ENCODE assay signal across 11 cellular contexts in genomic region chr18:56200381-56200831, GRCh38.
A peak's percentile ranks its signal among the peaks of the same experiment; 100 is the strongest.
DNase-seq lines count a peak whose midpoint lies in the region; ATAC-seq, FAIRE-seq and TF ChIP-seq lines count a peak whose summit lies in the region.
"Had no signal": no experiment of that assay in that cellular context is flagged by ENCODE, and none has a peak within 500 bp of the region (broad histone marks: within the 10 kb centered on the region; RNA-seq: fewer than 3 reads in every experiment).

No MANE protein-coding gene starts in this region.

- DNase-seq in right lobe of liver (no peak), HepG2 (ENCODE audit: low spot score) (no peak), bronchial epithelial cell (ENCODE audit: low read depth) (peak; percentile 59), kidney tubule cell (ENCODE audit: low spot score) (peak; percentile 67), left colon (no peak)
- no peak for DNase-seq in activated CD4-positive, alpha-beta memory T cell treated with anti-CD3 and anti-CD28 coated beads, Interleukin-2, amount 10 ng/mL, durations not matched to agents 7 days and 5 days
- DNase-seq: GF-D8, NCI-H2029 had no signal

- WGBS in right lobe of liver (ENCODE audit: insufficient coverage, low coverage, low lambda C conversion rate, missing lambda C conversion rate), result 63% methylated on average over 1 of the region's 1 CpG
- 4% methylated on average over 1 of the region's 1 CpG for WGBS in HepG2 (ENCODE audit: low lambda C conversion rate)

- H3K27me3 Mint-ChIP-seq in activated CD4-positive, alpha-beta memory T cell treated with anti-CD3 and anti-CD28 coated beads, Interleukin-2, amount 10 ng/mL, durations not matched to agents 7 days and 5 days, result no peaks in the 10 kb centered on the region

- H3K36me3 ChIP-seq in right lobe of liver, result no peaks in the 10 kb centered on the region
- no peaks in the 10 kb centered on the region for H3K36me3 ChIP-seq in HepG2 (replicated peaks in 1 of 2; ENCODE audit: control insufficient read depth in 1 of 2, insufficient read depth in 2 of 2, low read length in 2 of 2)
- no peaks in the 10 kb centered on the region for H3K36me3 ChIP-seq in bronchial epithelial cell (ENCODE audit: control insufficient read depth, insufficient read depth, low read length)

- intact Hi-C loops in right lobe of liver (cut with DNase I) (no loop called here), HepG2 (cut with micrococcal nuclease; ENCODE audit: unreplicated experiment) (no loop called here), left colon (cut with DNase I, micrococcal nuclease) (no loop called here)

- no TSS peak for BruUV-seq in HepG2 (replicated peaks; lab: Mats Ljungman, UMichigan)

- no peak for FAIRE-seq in HepG2 (lab: Jason Lieb, UNC)
- no peak for FAIRE-seq in bronchial epithelial cell (lab: Jason Lieb, UNC)

- no peak for TF ChIP-seq RAD21 in HepG2 (CRISPR knock-in tag; IDR thresholded peaks at IDR 0.05)

- H3K4me1 Mint-ChIP-seq in activated CD4-positive, alpha-beta memory T cell treated with anti-CD3 and anti-CD28 coated beads, Interleukin-2, amount 10 ng/mL, durations not matched to agents 7 days and 5 days, result no peaks in the 10 kb centered on the region

- H3K27me3 ChIP-seq in right lobe of liver, result no peaks in the 10 kb centered on the region
- H3K27me3 ChIP-seq in HepG2 (ENCODE audit: control insufficient read depth in 1 of 2, insufficient read depth in 2 of 2, low read length in 2 of 2), result no peaks in the 10 kb centered on the region
- no peaks in the 10 kb centered on the region for H3K27me3 ChIP-seq in bronchial epithelial cell (ENCODE audit: control insufficient read depth, insufficient read depth, low read length)

- CTCF ChIA-PET in HepG2 (lab: Yijun Ruan, JAX; ENCODE audit: low intra/inter-chr PET ratio, low total read pairs), result no interaction called here
- CTCF ChIA-PET in activated CD4-positive, alpha-beta memory T cell treated with anti-CD3 and anti-CD28 coated beads, Interleukin-2, amount 10 ng/mL, durations not matched to agents 7 days and 5 days (lab: Charles Lee), result no interaction called here

- no peaks in the 10 kb centered on the region for H3K79me2 ChIP-seq in HepG2 (ENCODE audit: insufficient read depth, low read length)
- H3K79me2 ChIP-seq: parathyroid adenoma had no signal

- no peaks in the 10 kb centered on the region for H3K4me1 ChIP-seq in right lobe of liver
- no peaks in the 10 kb centered on the region for H3K4me1 ChIP-seq in HepG2 (ENCODE audit: insufficient read depth, low read length)
- H3K4me1 ChIP-seq: parathyroid adenoma had no signal

- no peak for TF ChIP-seq POLR2A in right lobe of liver (IDR thresholded peaks at IDR 0.05)
- TF ChIP-seq POLR2A in HepG2 (IDR thresholded peaks at IDR 0.05; ENCODE audit: insufficient read depth in 1 of 2, low read depth in 2 of 2, low read length in 2 of 2), result no peak

- in situ Hi-C loops in HepG2 (cut with HindIII; ENCODE audit: extremely low pct_ligation_motif_present, low pct_unique_long_range_greater_than_20kb), result no loop called here

- TF ChIP-seq CTCF in right lobe of liver (IDR thresholded peaks at IDR 0.05) (no peak), HepG2 (CRISPR knock-in tag; IDR thresholded peaks at IDR 0.05) (no peak), bronchial epithelial cell (IDR thresholded peaks at IDR 0.05; ENCODE audit: insufficient read depth, low read length, severe bottlenecking) (no peak)

- H3K4me3 ChIP-seq in right lobe of liver (no peak overlapping the region), HepG2 (replicated peaks in 1 of 3; ENCODE audit: insufficient read depth in 1 of 3, low read depth in 2 of 3, low read length in 3 of 3) (no peak overlapping the region), bronchial epithelial cell (ENCODE audit: low read depth, low read length) (no peak overlapping the region)

- H3K4me2 ChIP-seq in HepG2 (ENCODE audit: low read depth, low read length), result no peak overlapping the region

- no peak overlapping the region for H3K9ac ChIP-seq in HepG2 (ENCODE audit: insufficient read depth, low read depth, low read length)
- H3K9ac ChIP-seq: parathyroid adenoma had no signal

- POLR2A ChIA-PET in HepG2 (lab: Yijun Ruan, JAX), result no interaction called here
- POLR2A ChIA-PET in activated CD4-positive, alpha-beta memory T cell treated with anti-CD3 and anti-CD28 coated beads, Interleukin-2, amount 10 ng/mL, durations not matched to agents 7 days and 5 days (lab: Charles Lee), result no interaction called here

- no peaks in the 10 kb centered on the region for H3K36me3 Mint-ChIP-seq in activated CD4-positive, alpha-beta memory T cell treated with anti-CD3 and anti-CD28 coated beads, Interleukin-2, amount 10 ng/mL, durations not matched to agents 7 days and 5 days (ENCODE audit: low read depth)

- no peak for TF ChIP-seq EP300 in HepG2 (IDR thresholded peaks at IDR 0.05; ENCODE audit: low read depth in 2 of 2, low read length in 2 of 2)
- no peak for TF ChIP-seq EP300 in HepG2 (CRISPR knock-in tag; IDR thresholded peaks at IDR 0.05; ENCODE audit: borderline replicate concordance)

- H3K9me3 ChIP-seq in right lobe of liver (no peaks in the 10 kb centered on the region), HepG2 (ENCODE audit: low read length) (peaks cover 80% of the 10 kb centered on the region)

- no peaks in the 10 kb centered on the region for H3K9me3 Mint-ChIP-seq in activated CD4-positive, alpha-beta memory T cell treated with anti-CD3 and anti-CD28 coated beads, Interleukin-2, amount 10 ng/mL, durations not matched to agents 7 days and 5 days

- ATAC-seq in right lobe of liver (peak in 3 of 4 donors; percentile 12 to 85 (median 62)), HepG2 (no peak), GM18861 (IDR thresholded peaks at IDR 0.05; ENCODE audit: unreplicated experiment) (no peak), left colon (no peak), GM19395 (IDR thresholded peaks at IDR 0.05; ENCODE audit: unreplicated experiment) (no peak)

- H2AFZ ChIP-seq in HepG2 (ENCODE audit: low read length), result no peak overlapping the region
- H2AFZ ChIP-seq: parathyroid adenoma had no signal

- no peaks in the 10 kb centered on the region for H4K20me1 ChIP-seq in HepG2 (ENCODE audit: insufficient read depth, low read length)

- H3K27ac ChIP-seq in right lobe of liver, result no peak overlapping the region
- no peak overlapping the region for H3K27ac ChIP-seq in HepG2 (ENCODE audit: extremely low read length, insufficient read depth, low read length)
- H3K27ac ChIP-seq: parathyroid adenoma had no signal

- H3K4me3 Mint-ChIP-seq in activated CD4-positive, alpha-beta memory T cell treated with anti-CD3 and anti-CD28 coated beads, Interleukin-2, amount 10 ng/mL, durations not matched to agents 7 days and 5 days, result no peak overlapping the region

- no peak overlapping the region for H3K27ac Mint-ChIP-seq in activated CD4-positive, alpha-beta memory T cell treated with anti-CD3 and anti-CD28 coated beads, Interleukin-2, amount 10 ng/mL, durations not matched to agents 7 days and 5 days

TF ChIP-seq in HepG2, 621 proteins besides CTCF, POLR2A, EP300 and RAD21:
- no peak for TF ChIP-seq ZMYM3 (CRISPR knock-in tag; IDR thresholded peaks at IDR 0.05)
- no peak for TF ChIP-seq IKZF5 (CRISPR knock-in tag; IDR thresholded peaks at IDR 0.05)
- TF ChIP-seq NR2C2 (CRISPR knock-in tag; IDR thresholded peaks at IDR 0.05; ENCODE audit: borderline replicate concordance), result no peak
- TF ChIP-seq KDM3A (CRISPR knock-in tag; IDR thresholded peaks at IDR 0.05; ENCODE audit: low read depth), result no peak
- no peak for TF ChIP-seq EHMT2 (IDR thresholded peaks at IDR 0.05; ENCODE audit: borderline replicate concordance, low read depth, low read length)
- no peak for TF ChIP-seq ZSCAN22 (CRISPR knock-in tag; IDR thresholded peaks at IDR 0.05)
- no peak for TF ChIP-seq NFKBIZ (CRISPR knock-in tag; IDR thresholded peaks at IDR 0.05)
- no peak for TF ChIP-seq ZBTB25 (CRISPR knock-in tag; IDR thresholded peaks at IDR 0.05)
- TF ChIP-seq GATAD1 (CRISPR knock-in tag; IDR thresholded peaks at IDR 0.05), result no peak
- no peak for TF ChIP-seq BRCA1 (CRISPR knock-in tag; IDR thresholded peaks at IDR 0.05)
- no peak for TF ChIP-seq SCMH1 (CRISPR knock-in tag; IDR thresholded peaks at IDR 0.05; ENCODE audit: borderline replicate concordance)
- no peak for TF ChIP-seq HNF1B (CRISPR knock-in tag; IDR thresholded peaks at IDR 0.05)
- no peak for TF ChIP-seq ZNF589 (CRISPR knock-in tag; conservative IDR thresholded peaks at IDR 0.05)
- no peak for TF ChIP-seq ASH2L (IDR thresholded peaks at IDR 0.05; ENCODE audit: insufficient read length, low read depth, low read length)
- no peak for TF ChIP-seq CBX2 (IDR thresholded peaks at IDR 0.05; ENCODE audit: low read depth, low read length)
- no peak for TF ChIP-seq CBX2 (CRISPR knock-in tag; IDR thresholded peaks at IDR 0.05; ENCODE audit: low read depth)

Comparison
In these comparisons a context has a peak if more than half of its experiments do, and no peak if none do; other contexts are left out.
1. ATAC-seq: peak in right lobe of liver (3 of 4); none in HepG2 (single experiment), GM18861 (single experiment), left colon (single experiment) and GM19395 (single experiment).
2. DNase-seq: peak in bronchial epithelial cell (single experiment) and kidney tubule cell (single experiment); none in right lobe of liver (0 of 3), HepG2 (single experiment), left colon (0 of 2) and activated CD4-positive, alpha-beta memory T cell treated with anti-CD3 and anti-CD28 coated beads, Interleukin-2, amount 10 ng/mL, durations not matched to agents 7 days and 5 days (single experiment).